29 cellular contexts compared by ENCODE assay signal in the genomic region with DNA sequence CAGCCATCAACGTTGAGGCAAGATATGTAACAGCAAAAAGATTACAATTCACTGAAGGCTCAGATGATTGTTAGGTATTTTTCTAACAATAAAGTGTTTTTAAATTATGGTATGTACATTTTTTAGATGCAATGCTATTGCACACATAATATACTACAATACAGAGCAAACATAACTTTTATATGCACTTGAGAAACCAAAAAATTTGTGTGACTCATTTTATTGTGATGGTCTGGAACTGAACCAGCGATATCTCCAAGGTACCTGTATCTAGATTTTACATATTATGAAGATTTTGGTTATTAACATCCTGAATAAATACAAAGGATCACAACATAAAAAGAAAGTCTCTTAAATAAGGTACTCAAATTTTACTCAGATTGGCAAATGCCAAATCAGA.
"Had no signal": no experiment of that assay in that cellular context is flagged by ENCODE, and none has a peak within 500 bp of the region (broad histone marks: within the 10 kb centered on the region; RNA-seq: fewer than 3 reads in every experiment).

No MANE protein-coding gene starts in this region.

- H3K27me3 Mint-ChIP-seq: dendritic cell treated with granulocyte-macrophage colony-stimulating factor and Interleukin-4, amounts not matched to agents 40 ng/mL and 50 ng/mL, for 4 days; effector memory CD8-positive, alpha-beta T cell had no signal

- H3K27ac ChIP-seq: colonic mucosa, coronary artery, dorsolateral prefrontal cortex, epithelial cell of prostate, esophagus muscularis mucosa, esophagus squamous epithelium, foreskin keratinocyte, gastrocnemius medialis, gastroesophageal sphincter, heart left ventricle, heart right ventricle had no signal

- H3K27ac Mint-ChIP-seq: dendritic cell treated with granulocyte-macrophage colony-stimulating factor and Interleukin-4, amounts not matched to agents 40 ng/mL and 50 ng/mL, for 4 days; effector memory CD8-positive, alpha-beta T cell; endodermal cell had no signal

- H3K4me1 ChIP-seq: colonic mucosa, esophagus squamous epithelium, foreskin keratinocyte had no signal

- FAIRE-seq: colon, endometrium, endothelial cell of umbilical vein, frontal cortex had no signal

- H3K4me1 Mint-ChIP-seq: endodermal cell had no signal

- DNase-seq: colonic mucosa; cortex of kidney; dermis blood vessel endothelial cell; dorsolateral prefrontal cortex; effector CD4-positive, alpha-beta T cell; effector CD8-positive, alpha-beta T cell; effector memory CD4-positive, alpha-beta T cell; effector memory CD8-positive, alpha-beta T cell; endodermal cell; erythroblast; esophagus squamous epithelium; foreskin fibroblast; foreskin keratinocyte; foreskin melanocyte; gastrocnemius medialis; glutamatergic neuron; head of caudate nucleus; heart left ventricle; heart right ventricle had no signal

- H3K4me3 ChIP-seq: colonic mucosa, coronary artery, dorsolateral prefrontal cortex, esophagus muscularis mucosa, esophagus squamous epithelium, gastrocnemius medialis, gastroesophageal sphincter, heart left ventricle, heart right ventricle had no signal

- H3K9me3 Mint-ChIP-seq: effector memory CD8-positive, alpha-beta T cell had no signal

- H3K9me3 ChIP-seq: colonic mucosa, esophagus muscularis mucosa, esophagus squamous epithelium, gastrocnemius medialis had no signal

- H3K27me3 ChIP-seq: colonic mucosa, dorsolateral prefrontal cortex, esophagus muscularis mucosa, esophagus squamous epithelium, foreskin keratinocyte, gastrocnemius medialis, gastroesophageal sphincter, heart left ventricle, heart right ventricle had no signal

- H3K36me3 ChIP-seq: colonic mucosa, esophagus muscularis mucosa, esophagus squamous epithelium, gastrocnemius medialis, gastroesophageal sphincter, heart left ventricle had no signal

- H3K4me3 Mint-ChIP-seq: dendritic cell treated with granulocyte-macrophage colony-stimulating factor and Interleukin-4, amounts not matched to agents 40 ng/mL and 50 ng/mL, for 4 days; effector memory CD8-positive, alpha-beta T cell; endodermal cell had no signal

- ATAC-seq: effector memory CD8-positive, alpha-beta T cell; esophagus mucosa; foreskin keratinocyte; gastrocnemius medialis; gastroesophageal sphincter; heart left ventricle; heart right ventricle had no signal
